1 cellular context compared by ENCODE assay signal in genomic region chr1:39977202-39977601, GRCh38.
TF ChIP-seq lines count a peak whose summit lies in the region.

No MANE protein-coding gene starts in this region.

TF ChIP-seq in K562, 482 proteins besides CTCF, POLR2A, EP300 and RAD21 (continued from another document):
- 0 out of 4 replicates have a peak, but pooled peaks of 1 of the 2 experiments have one; percentile 27 for TF ChIP-seq FOXA3 (CRISPR knock-in tag; conservative IDR thresholded peaks at IDR 0.05 in 1 of 2, IDR thresholded peaks at IDR 0.05 in 1 of 2)
- no peak for TF ChIP-seq VEZF1 (CRISPR knock-in tag; IDR thresholded peaks at IDR 0.05)
- TF ChIP-seq ATF3 (IDR thresholded peaks at IDR 0.05), result peak; percentile 27; the same call in 1 of the 2 replicates
- TF ChIP-seq ATF3 (CRISPR knock-in tag; conservative IDR thresholded peaks at IDR 0.05), result no peak
- peak; percentile 33; the same call in 1 of the 2 replicates for TF ChIP-seq ZNF316 (IDR thresholded peaks at IDR 0.05)
